ENCODE assay signal across 15 cellular contexts in genomic region chr21:33802458-33802857, GRCh38.
DNase-seq lines count a peak whose midpoint lies in the region; ATAC-seq, FAIRE-seq and TF ChIP-seq lines count a peak whose summit lies in the region.
"Had no signal": no experiment of that assay in that cellular context is flagged by ENCODE, and none has a peak within 500 bp of the region (broad histone marks: within the 10 kb centered on the region; RNA-seq: fewer than 3 reads in every experiment).

No MANE protein-coding gene starts in this region.

- H3K4me1 Mint-ChIP-seq in glutamatergic neuron (ENCODE audit: low read depth, unreplicated experiment), result peaks cover 14% of the 10 kb centered on the region

- no peak for DNase-seq in HepG2 (ENCODE audit: low spot score)
- no peak for DNase-seq in left cardiac atrium
- no peak for DNase-seq in prostate gland (ENCODE audit: low spot score)
- no peak for DNase-seq in NK-92 (lab: John Stamatoyannopoulos, UW; ENCODE audit: unreplicated experiment)
- no peak for DNase-seq in glutamatergic neuron
- DNase-seq in cerebellar cortex (ENCODE audit: low spot score), result no peak
- DNase-seq: activated CD8-positive, alpha-beta memory T cell treated with anti-CD3 and anti-CD28 coated beads for 24 hours; CD8-positive, alpha-beta T cell; Karpas-422; kidney glomerular epithelial cell; stimulated activated CD8-positive, alpha-beta memory T cell treated with anti-CD3 and anti-CD28 coated beads, Interleukin-4, amount 100 ng/mL, for 48 hours had no signal

- H2AFZ ChIP-seq in HepG2 (ENCODE audit: low read length), result no peak overlapping the region

- 76% methylated on average over 4 of the region's 4 CpGs for WGBS in liver
- WGBS in HepG2 (ENCODE audit: low lambda C conversion rate), result 98% methylated on average over 4 of the region's 4 CpGs
- 27% methylated on average over 4 of the region's 4 CpGs for WGBS in prostate gland

- TF ChIP-seq RAD21 in liver (IDR thresholded peaks at IDR 0.05) (no peak), HepG2 (CRISPR knock-in tag; IDR thresholded peaks at IDR 0.05) (no peak)

- H3K27ac Mint-ChIP-seq in glutamatergic neuron (ENCODE audit: unreplicated experiment), result no peak overlapping the region
- H3K27ac Mint-ChIP-seq: activated T-helper 17 cell treated with anti-CD3 and anti-CD28 coated beads, Interleukin-2, amount 50 U/mL, for 72 hours; CD8-positive, alpha-beta T cell had no signal

- H3K4me2 ChIP-seq in HepG2 (ENCODE audit: low read depth, low read length), result no peak overlapping the region

- H4K20me1 ChIP-seq in HepG2 (ENCODE audit: insufficient read depth, low read length), result no peaks in the 10 kb centered on the region

- H3K4me3 ChIP-seq in liver (ENCODE audit: low read depth in 1 of 3, low read length in 3 of 3), result no peak overlapping the region
- no peak overlapping the region for H3K4me3 ChIP-seq in HepG2 (replicated peaks in 1 of 3; ENCODE audit: insufficient read depth in 1 of 3, low read depth in 2 of 3, low read length in 3 of 3)
- H3K4me3 ChIP-seq in prostate gland, result no peak overlapping the region

- no peaks in the 10 kb centered on the region for H3K79me2 ChIP-seq in HepG2 (ENCODE audit: insufficient read depth, low read length)

- CTCF ChIA-PET in HepG2 (lab: Yijun Ruan, JAX; ENCODE audit: low intra/inter-chr PET ratio, low total read pairs), result no interaction called here

- intact Hi-C loops in HepG2 (cut with micrococcal nuclease; ENCODE audit: unreplicated experiment) (no loop called here), left cardiac atrium (cut with DNase I) (no loop called here), prostate gland (cut with DNase I) (no loop called here)

- TF ChIP-seq CTCF in liver (IDR thresholded peaks at IDR 0.05; ENCODE audit: low read depth, low read length, missing input control) (no peak), HepG2 (CRISPR knock-in tag; IDR thresholded peaks at IDR 0.05) (no peak), prostate gland (IDR thresholded peaks at IDR 0.05) (no peak), glutamatergic neuron (IDR thresholded peaks at IDR 0.05; ENCODE audit: partially characterized antibody, unreplicated experiment) (no peak)

- H3K4me1 ChIP-seq in liver (ENCODE audit: control insufficient read depth in 4 of 4, insufficient read depth in 4 of 4, low read length in 3 of 4), result peaks cover 5 to 20% (median 11%) of the 10 kb centered on the region in 4 donors
- no peaks in the 10 kb centered on the region for H3K4me1 ChIP-seq in HepG2 (ENCODE audit: insufficient read depth, low read length)
- peaks cover 7% of the 10 kb centered on the region for H3K4me1 ChIP-seq in prostate gland (replicated peaks)

- H3K36me3 Mint-ChIP-seq in glutamatergic neuron (ENCODE audit: unreplicated experiment), result no peaks in the 10 kb centered on the region
- H3K36me3 Mint-ChIP-seq: CD8-positive, alpha-beta T cell had no signal

- H3K4me3 Mint-ChIP-seq in glutamatergic neuron (ENCODE audit: unreplicated experiment), result no peak overlapping the region
- H3K4me3 Mint-ChIP-seq: activated T-helper 17 cell treated with anti-CD3 and anti-CD28 coated beads, Interleukin-2, amount 50 U/mL, for 72 hours; CD8-positive, alpha-beta T cell had no signal

- H3K27me3 ChIP-seq in liver (ENCODE audit: control insufficient read depth in 4 of 4, insufficient read depth in 4 of 4, low read length in 3 of 4) (no peaks in the 10 kb centered on the region), HepG2 (ENCODE audit: control insufficient read depth in 1 of 2, insufficient read depth in 2 of 2, low read length in 2 of 2) (no peaks in the 10 kb centered on the region), prostate gland (replicated peaks; ENCODE audit: insufficient read depth) (no peaks in the 10 kb centered on the region)

- BruUV-seq in HepG2 (replicated peaks; lab: Mats Ljungman, UMichigan), result no TSS peak

- FAIRE-seq in HepG2 (lab: Jason Lieb, UNC), result no peak
- FAIRE-seq: colon had no signal

- H3K9me3 Mint-ChIP-seq in glutamatergic neuron (ENCODE audit: unreplicated experiment), result peaks cover 1% of the 10 kb centered on the region
- H3K9me3 Mint-ChIP-seq: activated T-helper 17 cell treated with anti-CD3 and anti-CD28 coated beads, Interleukin-2, amount 50 U/mL, for 72 hours; CD8-positive, alpha-beta T cell had no signal

- peaks cover 1 to 8% (median 5%) of the 10 kb centered on the region in 4 donors for H3K36me3 ChIP-seq in liver (ENCODE audit: control insufficient read depth in 4 of 4, insufficient read depth in 3 of 4, low read depth in 1 of 4, low read length in 3 of 4)
- peaks cover 1 to 25% of the 10 kb centered on the region in 2 experiments; a peak in 3 of 5 replicates for H3K36me3 ChIP-seq in HepG2 (replicated peaks in 1 of 2; ENCODE audit: control insufficient read depth in 1 of 2, insufficient read depth in 2 of 2, low read length in 2 of 2)
- H3K36me3 ChIP-seq in prostate gland, result no peaks in the 10 kb centered on the region

- ATAC-seq in HepG2 (no peak), left cardiac atrium (peak; percentile 43 to 56), GM18868 (IDR thresholded peaks at IDR 0.05; ENCODE audit: unreplicated experiment) (no peak)
- ATAC-seq: activated T-helper 17 cell treated with anti-CD3 and anti-CD28 coated beads, Interleukin-2, amount 50 U/mL, for 72 hours; CD8-positive, alpha-beta T cell had no signal

- POLR2A ChIA-PET in HepG2 (lab: Yijun Ruan, JAX), result no interaction called here

- TF ChIP-seq EP300 in HepG2 (IDR thresholded peaks at IDR 0.05; ENCODE audit: low read depth in 2 of 2, low read length in 2 of 2), result no peak
- no peak for TF ChIP-seq EP300 in HepG2 (CRISPR knock-in tag; IDR thresholded peaks at IDR 0.05; ENCODE audit: borderline replicate concordance)

- TF ChIP-seq POLR2A in HepG2 (IDR thresholded peaks at IDR 0.05; ENCODE audit: insufficient read depth in 1 of 2, low read depth in 2 of 2, low read length in 2 of 2) (no peak), prostate gland (IDR thresholded peaks at IDR 0.05) (no peak)

- H3K27ac ChIP-seq in liver (ENCODE audit: low read depth in 1 of 2, low read length in 2 of 2) (peak overlapping the region; percentile 53 to 84), HepG2 (ENCODE audit: extremely low read length, insufficient read depth, low read length) (no peak overlapping the region), prostate gland (peak overlapping the region; percentile 48 to 73)

- no peaks in the 10 kb centered on the region for H3K27me3 Mint-ChIP-seq in glutamatergic neuron (ENCODE audit: unreplicated experiment)
- H3K27me3 Mint-ChIP-seq: activated T-helper 17 cell treated with anti-CD3 and anti-CD28 coated beads, Interleukin-2, amount 50 U/mL, for 72 hours had no signal

- no peak overlapping the region for H3K9ac ChIP-seq in liver (ENCODE audit: low read depth in 1 of 2, low read length in 2 of 2)
- no peak overlapping the region for H3K9ac ChIP-seq in HepG2 (ENCODE audit: insufficient read depth, low read depth, low read length)

- no peaks in the 10 kb centered on the region for H3K9me3 ChIP-seq in liver (ENCODE audit: control insufficient read depth in 4 of 4, low read length in 3 of 4)
- no peaks in the 10 kb centered on the region for H3K9me3 ChIP-seq in HepG2 (ENCODE audit: low read length)
- no peaks in the 10 kb centered on the region for H3K9me3 ChIP-seq in prostate gland

- in situ Hi-C loops in HepG2 (cut with HindIII; ENCODE audit: extremely low pct_ligation_motif_present, low pct_unique_long_range_greater_than_20kb), result no loop called here

TF ChIP-seq in liver, 16 proteins besides CTCF, POLR2A, EP300 and RAD21:
- TF ChIP-seq FOXA2 (IDR thresholded peaks at IDR 0.05) (no peak), RXRA (IDR thresholded peaks at IDR 0.05) (no peak), SP1 (IDR thresholded peaks at IDR 0.05) (no peak)

TF ChIP-seq in HepG2, 621 proteins besides CTCF, POLR2A, EP300 and RAD21:
- no peak for TF ChIP-seq ZFX (CRISPR knock-in tag; IDR thresholded peaks at IDR 0.05; ENCODE audit: low read depth)
- no peak for TF ChIP-seq KMT2B (CRISPR knock-in tag; IDR thresholded peaks at IDR 0.05)
- TF ChIP-seq, protein P1, sequence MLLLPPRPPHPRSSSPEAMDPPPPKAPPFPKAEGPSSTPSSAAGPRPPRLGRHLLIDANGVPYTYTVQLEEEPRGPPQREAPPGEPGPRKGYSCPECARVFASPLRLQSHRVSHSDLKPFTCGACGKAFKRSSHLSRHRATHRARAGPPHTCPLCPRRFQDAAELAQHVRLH (CRISPR knock-in tag; IDR thresholded peaks at IDR 0.05; ENCODE audit: borderline replicate concordance, low read depth), result no peak
- no peak for TF ChIP-seq ZNF552 (CRISPR knock-in tag; IDR thresholded peaks at IDR 0.05; ENCODE audit: borderline replicate concordance)
- TF ChIP-seq LRRFIP1 (CRISPR knock-in tag; conservative IDR thresholded peaks at IDR 0.05), result no peak

Comparison
In these comparisons a context has a peak if more than half of its experiments do, and no peak if none do; other contexts are left out.
1. ATAC-seq: peak in left cardiac atrium (2 of 2); none in HepG2 (single experiment) and GM18868 (single experiment).